13 cellular contexts compared by ENCODE assay signal in the genomic region with DNA sequence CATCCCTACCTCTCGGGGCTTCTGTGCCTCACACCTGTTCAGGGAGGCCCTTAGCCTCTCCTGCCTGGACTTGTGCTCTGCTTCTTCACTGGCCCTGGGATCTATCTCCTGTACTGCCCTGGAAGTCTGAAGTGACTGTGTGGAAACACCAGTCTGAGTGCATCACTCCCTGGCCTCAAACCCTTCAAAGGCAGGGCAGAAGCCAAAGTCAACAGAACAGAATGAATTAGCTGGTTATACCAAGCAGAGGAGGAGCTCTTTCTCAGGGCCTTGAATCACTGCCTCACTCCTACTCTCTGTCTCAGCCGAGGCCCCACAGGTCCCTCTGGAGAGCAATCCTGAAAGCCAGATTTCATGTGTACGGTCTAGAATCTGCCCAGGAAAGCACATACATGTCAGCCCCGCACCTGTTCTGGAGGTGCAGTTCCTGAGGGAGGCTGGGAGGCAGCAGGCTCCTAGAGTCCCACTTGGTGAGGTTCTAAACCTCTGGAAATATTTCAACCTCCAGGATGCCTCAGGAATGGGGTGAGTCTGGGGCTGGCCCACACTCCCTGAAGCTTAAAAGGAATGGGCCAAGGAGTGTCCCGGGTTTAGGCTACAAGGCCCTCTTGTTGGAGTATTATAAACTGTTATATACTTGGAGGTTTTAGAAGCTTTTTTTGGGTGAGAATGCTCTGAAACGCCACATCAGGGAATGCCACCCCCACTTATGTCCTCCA.
A peak's percentile ranks its signal among the peaks of the same experiment; 100 is the strongest.
DNase-seq lines count a peak whose midpoint lies in the region; ATAC-seq and TF ChIP-seq lines count a peak whose summit lies in the region.
"Had no signal": no experiment of that assay in that cellular context is flagged by ENCODE, and none has a peak within 500 bp of the region (broad histone marks: within the 10 kb centered on the region; RNA-seq: fewer than 3 reads in every experiment).

No MANE protein-coding gene starts in this region.

- no peaks in the 10 kb centered on the region for H3K9me3 Mint-ChIP-seq in natural killer cell treated with Interleukin-12 subunit alpha and Interleukin-12 subunit beta and Interleukin-15 and Interleukin-18, amount 100 ng/mL, for 72 hours
- H3K9me3 Mint-ChIP-seq: stimulated activated naive CD8-positive, alpha-beta T cell treated with anti-CD3 and anti-CD28 coated beads, Interleukin-15, amount 100 ng/mL, for 72 hours had no signal

- no peak for TF ChIP-seq CTCF in fibroblast of lung (conservative IDR thresholded peaks at IDR 0.05 in 1 of 2, IDR thresholded peaks at IDR 0.05 in 1 of 2; ENCODE audit: low read depth in 1 of 2, low read length in 2 of 2)

- H3K27ac ChIP-seq in fibroblast of lung (ENCODE audit: insufficient read depth, low read length), result no peak overlapping the region
- H3K27ac ChIP-seq in Karpas-422 (ENCODE audit: low read length), result no peak overlapping the region

- H3K4me2 ChIP-seq in fibroblast of lung (ENCODE audit: extremely low read depth, insufficient read depth, low read length), result no peak overlapping the region
- H3K4me2 ChIP-seq in Karpas-422 (ENCODE audit: low read depth, low read length, poor library complexity, severe bottlenecking), result no peak overlapping the region

- peaks cover 47 to 56% of the 10 kb centered on the region in 2 donors for H3K4me1 Mint-ChIP-seq in natural killer cell treated with Interleukin-12 subunit alpha and Interleukin-12 subunit beta and Interleukin-15 and Interleukin-18, amount 100 ng/mL, for 72 hours (ENCODE audit: low read depth in 2 of 2)

- H3K4me3 ChIP-seq in fibroblast of lung (replicated peaks in 1 of 4; ENCODE audit: control extremely low read depth in 1 of 4, insufficient read depth in 1 of 4, low read depth in 3 of 4, low read length in 4 of 4) (no peak overlapping the region), Karpas-422 (ENCODE audit: low read length) (no peak overlapping the region)

- H3K27me3 ChIP-seq in fibroblast of lung (ENCODE audit: control insufficient read depth, insufficient read depth, low read length) (no peaks in the 10 kb centered on the region), Karpas-422 (ENCODE audit: low read length) (no peaks in the 10 kb centered on the region)

- no peaks in the 10 kb centered on the region for H3K36me3 Mint-ChIP-seq in natural killer cell treated with Interleukin-12 subunit alpha and Interleukin-12 subunit beta and Interleukin-15 and Interleukin-18, amount 100 ng/mL, for 72 hours

- H3K4me1 ChIP-seq in fibroblast of lung (ENCODE audit: control insufficient read depth, extremely low read depth, insufficient read depth, low read length) (peaks cover 15% of the 10 kb centered on the region), Karpas-422 (ENCODE audit: low read length) (no peaks in the 10 kb centered on the region)

- peak overlapping the region; percentile 4 for H3K4me3 Mint-ChIP-seq in natural killer cell treated with Interleukin-12 subunit alpha and Interleukin-12 subunit beta and Interleukin-15 and Interleukin-18, amount 100 ng/mL, for 72 hours
- H3K4me3 Mint-ChIP-seq: stimulated activated naive CD8-positive, alpha-beta T cell treated with anti-CD3 and anti-CD28 coated beads, Interleukin-15, amount 100 ng/mL, for 72 hours had no signal

- DNase-seq in AG20443 (ENCODE audit: low spot score) (peak; percentile 92), NCI-H226 (peak; percentile 61), fibroblast of lung (ENCODE audit: low read depth in 2 of 2) (peak; percentile 87 to 98), 8988T (no peak), NAMALWA (ENCODE audit: low spot score) (no peak), Karpas-422 (no peak)
- DNase-seq in natural killer cell treated with Interleukin-12 subunit alpha and Interleukin-12 subunit beta and Interleukin-15 and Interleukin-18, amount 100 ng/mL, for 72 hours (ENCODE audit: low spot score), result no peak
- DNase-seq: activated CD8-positive, alpha-beta memory T cell treated with anti-CD3 and anti-CD28 coated beads, Interleukin-2, amount 50 U/mL, for 4 hours; kidney; NCI-H2081; small intestine; stimulated activated naive CD8-positive, alpha-beta T cell treated with anti-CD3 and anti-CD28 coated beads, Interleukin-15, amount 100 ng/mL, for 72 hours had no signal

- H3K9ac ChIP-seq in fibroblast of lung (ENCODE audit: insufficient read depth, low read length) (no peak overlapping the region), Karpas-422 (ENCODE audit: low read length) (no peak overlapping the region)

- no peaks in the 10 kb centered on the region for H3K9me2 ChIP-seq in Karpas-422 (replicated peaks; ENCODE audit: insufficient read depth, low read length)

- peak overlapping the region; percentile 9 to 23 for H3K27ac Mint-ChIP-seq in natural killer cell treated with Interleukin-12 subunit alpha and Interleukin-12 subunit beta and Interleukin-15 and Interleukin-18, amount 100 ng/mL, for 72 hours

- H3K36me3 ChIP-seq in fibroblast of lung (ENCODE audit: control insufficient read depth, insufficient read depth, low read length) (no peaks in the 10 kb centered on the region), Karpas-422 (ENCODE audit: insufficient read depth, low read length) (no peaks in the 10 kb centered on the region)

- no peaks in the 10 kb centered on the region for H3K9me3 ChIP-seq in fibroblast of lung (ENCODE audit: control insufficient read depth, insufficient read depth, low read depth, low read length)
- H3K9me3 ChIP-seq in Karpas-422 (ENCODE audit: low read length), result no peaks in the 10 kb centered on the region

- H3K27me3 Mint-ChIP-seq in natural killer cell treated with Interleukin-12 subunit alpha and Interleukin-12 subunit beta and Interleukin-15 and Interleukin-18, amount 100 ng/mL, for 72 hours, result peaks cover 0 to 3% of the 10 kb centered on the region in 2 donors

- H3K79me2 ChIP-seq in fibroblast of lung (ENCODE audit: control insufficient read depth, insufficient read depth, low read length), result no peaks in the 10 kb centered on the region
- no peaks in the 10 kb centered on the region for H3K79me2 ChIP-seq in Karpas-422 (ENCODE audit: low read length)

- H2AFZ ChIP-seq in fibroblast of lung (ENCODE audit: low read length) (no peak overlapping the region), Karpas-422 (ENCODE audit: low read length) (no peak overlapping the region)

- ATAC-seq in natural killer cell treated with Interleukin-12 subunit alpha and Interleukin-12 subunit beta and Interleukin-15 and Interleukin-18, amount 100 ng/mL, for 72 hours, result no peak
- no peak for ATAC-seq in HG02973 (IDR thresholded peaks at IDR 0.05; ENCODE audit: unreplicated experiment)
- ATAC-seq: stimulated activated naive CD8-positive, alpha-beta T cell treated with anti-CD3 and anti-CD28 coated beads, Interleukin-15, amount 100 ng/mL, for 72 hours had no signal

- H4K20me1 ChIP-seq in fibroblast of lung (ENCODE audit: control insufficient read depth, extremely low read depth, insufficient read depth, low read length), result no peaks in the 10 kb centered on the region
- H4K20me1 ChIP-seq in Karpas-422 (ENCODE audit: insufficient read depth, low read depth, low read length), result no peaks in the 10 kb centered on the region

Comparison
In these comparisons a context has a peak if more than half of its experiments do, and no peak if none do; other contexts are left out.
1. DNase-seq: peak in AG20443 (single experiment), NCI-H226 (single experiment) and fibroblast of lung (2 of 2); none in natural killer cell treated with Interleukin-12 subunit alpha and Interleukin-12 subunit beta and Interleukin-15 and Interleukin-18, amount 100 ng/mL, for 72 hours (single experiment), 8988T (single experiment), NAMALWA (single experiment) and Karpas-422 (single experiment).